ENCODE assay signal across 11 cellular contexts in the genomic region with DNA sequence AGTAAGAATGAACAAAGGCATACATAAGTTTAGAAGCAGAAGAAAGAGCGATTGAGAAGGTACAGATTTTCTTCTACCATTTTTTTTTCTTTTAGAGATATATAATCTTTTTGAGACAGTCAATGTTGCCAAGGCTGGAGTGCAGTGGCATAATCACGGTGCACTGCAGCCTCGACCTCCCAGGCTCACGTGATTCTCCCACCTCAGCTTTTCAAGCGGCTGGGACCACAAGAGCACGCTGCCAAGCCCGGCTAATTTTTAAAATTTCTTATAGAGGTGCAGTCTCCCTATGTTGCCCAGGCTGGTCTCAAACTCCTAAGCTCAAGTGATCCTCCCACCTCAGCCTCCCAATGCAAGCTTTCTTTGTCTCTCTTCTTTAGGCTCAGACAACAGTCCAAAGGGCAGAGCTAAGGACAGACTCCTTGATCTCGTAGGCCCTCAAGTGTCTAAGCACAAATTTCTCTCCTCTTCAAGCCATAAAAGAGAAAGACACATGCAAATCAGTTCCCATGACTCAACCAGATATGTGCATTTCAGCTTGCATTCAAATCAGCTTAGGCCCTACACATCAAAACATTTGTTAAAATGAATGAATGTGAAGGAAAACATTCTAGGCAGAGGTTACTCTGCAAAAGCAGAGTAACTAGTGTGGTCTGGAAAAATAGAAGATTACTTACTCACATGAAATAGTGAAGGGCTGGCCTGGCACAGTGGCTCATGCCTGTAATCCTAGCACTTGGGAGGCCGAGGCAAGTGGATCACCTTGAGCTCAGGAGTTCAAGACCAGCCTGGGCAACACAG. TPM values are rescaled to one million over a fixed set of nuclear protein-coding genes. Genes with fewer than 3 reads are reported as not detected.
DNase-seq lines count a peak whose midpoint lies in the region; ATAC-seq and TF ChIP-seq lines count a peak whose summit lies in the region.
"Had no signal": no experiment of that assay in that cellular context is flagged by ENCODE, and none has a peak within 500 bp of the region (broad histone marks: within the 10 kb centered on the region; RNA-seq: fewer than 3 reads in every experiment).

No MANE protein-coding gene starts in this region.

- DNase-seq in GM10266 (ENCODE audit: extremely low spot score), result no peak
- DNase-seq in M059J (ENCODE audit: low read depth), result peak; percentile 51
- peak; percentile 34 for DNase-seq in kidney tubule cell (ENCODE audit: low spot score)
- no peak for DNase-seq in nucleus accumbens (lab: John Stamatoyannopoulos, UW)
- DNase-seq in AG08396 (ENCODE audit: low spot score), result no peak
- DNase-seq in NCI-H345 (lab: John Stamatoyannopoulos, UW), result no peak
- no peak for DNase-seq in activated CD8-positive, alpha-beta memory T cell treated with anti-CD3 and anti-CD28 coated beads for 24 hours
- DNase-seq: activated CD4-positive, alpha-beta memory T cell treated with anti-CD3 and anti-CD28 coated beads for 36 hours; lower lobe of right lung; NCI-H82 had no signal

- TF ChIP-seq CTCF in GM10266 (IDR thresholded peaks at IDR 0.05; ENCODE audit: control insufficient read depth, insufficient read depth, low read depth, missing control alignments), result peak; percentile 30

- peak; percentile 65 for ATAC-seq in GM21529 (IDR thresholded peaks at IDR 0.05; ENCODE audit: unreplicated experiment)
- ATAC-seq: lower lobe of right lung had no signal

RNA-seq across cellular contexts. Expression of a gene that starts 18.0 kb away (rescaled TPM):
- total RNA-seq in M059J (2014; rRNA removed; shearing (Covaris generic)), result 10.1 and 13.5 TPM in 2 replicates

Comparison
In these comparisons a context has a peak if more than half of its experiments do, and no peak if none do; other contexts are left out.
1. DNase-seq: peak in M059J (single experiment) and kidney tubule cell (single experiment); none in GM10266 (single experiment), nucleus accumbens (0 of 56), AG08396 (single experiment), NCI-H345 (single experiment) and activated CD8-positive, alpha-beta memory T cell treated with anti-CD3 and anti-CD28 coated beads for 24 hours (single experiment).